In the genomic region with DNA sequence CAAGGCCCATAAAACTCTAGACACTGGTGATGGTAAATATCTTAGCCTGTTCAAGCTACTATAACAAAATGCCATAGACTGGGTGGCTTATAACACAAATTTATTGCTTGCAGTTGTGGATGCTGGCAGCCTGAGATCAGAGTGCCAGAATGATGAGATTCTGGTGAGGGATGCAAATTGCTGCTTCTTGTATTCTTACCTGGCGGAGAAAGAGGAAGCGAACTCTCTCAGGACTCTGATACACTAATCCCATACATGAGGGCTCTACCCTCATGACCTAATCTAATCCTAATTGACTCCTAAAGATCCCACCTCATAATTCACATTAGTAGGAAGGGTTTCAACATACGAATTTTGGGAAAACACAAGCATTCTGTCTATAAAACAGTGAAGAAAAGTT, we compare ENCODE assay signal across 1 cellular context.
TF ChIP-seq lines count a peak whose summit lies in the region.

No MANE protein-coding gene starts in this region.

TF ChIP-seq in SK-N-SH, 30 proteins besides CTCF, POLR2A, EP300 and RAD21 (continued from another document):
- TF ChIP-seq, protein P1, sequence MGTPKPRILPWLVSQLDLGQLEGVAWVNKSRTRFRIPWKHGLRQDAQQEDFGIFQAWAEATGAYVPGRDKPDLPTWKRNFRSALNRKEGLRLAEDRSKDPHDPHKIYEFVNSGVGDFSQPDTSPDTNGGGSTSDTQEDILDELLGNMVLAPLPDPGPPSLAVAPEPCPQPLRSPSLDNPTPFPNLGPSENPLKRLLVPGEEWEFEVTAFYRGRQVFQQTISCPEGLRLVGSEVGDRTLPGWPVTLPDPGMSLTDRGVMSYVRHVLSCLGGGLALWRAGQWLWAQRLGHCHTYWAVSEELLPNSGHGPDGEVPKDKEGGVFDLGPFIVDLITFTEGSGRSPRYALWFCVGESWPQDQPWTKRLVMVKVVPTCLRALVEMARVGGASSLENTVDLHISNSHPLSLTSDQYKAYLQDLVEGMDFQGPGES (IDR thresholded peaks at IDR 0.05; ENCODE audit: low read depth, low read length) = no peak
